24 cellular contexts compared by ENCODE assay signal in the genomic region with DNA sequence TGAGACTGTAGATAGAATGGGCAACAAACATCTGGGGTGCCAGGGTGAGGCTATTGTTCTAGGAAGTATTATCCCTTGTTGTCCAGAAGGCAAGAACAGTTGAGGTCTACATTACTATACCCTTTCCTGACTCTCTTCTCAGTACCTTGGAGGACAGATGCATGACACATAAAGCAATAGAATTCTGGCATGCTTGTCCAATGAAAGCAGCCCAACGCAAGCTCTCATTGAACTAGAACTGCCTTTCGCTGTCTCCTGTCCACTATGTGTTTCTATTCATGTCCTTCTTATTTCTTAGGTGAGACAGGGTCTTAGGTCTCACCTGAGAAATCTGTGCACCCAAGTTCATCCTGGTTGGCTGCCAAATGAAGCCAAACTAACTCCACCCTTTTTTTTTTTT.
A peak's percentile ranks its signal among the peaks of the same experiment; 100 is the strongest.
DNase-seq lines count a peak whose midpoint lies in the region; ATAC-seq and TF ChIP-seq lines count a peak whose summit lies in the region.
"Had no signal": no experiment of that assay in that cellular context is flagged by ENCODE, and none has a peak within 500 bp of the region (broad histone marks: within the 10 kb centered on the region; RNA-seq: fewer than 3 reads in every experiment).

No MANE protein-coding gene starts in this region.

- H3K27ac Mint-ChIP-seq in MCF 10A (ENCODE audit: low read depth, unreplicated experiment) (peak overlapping the region; percentile 85), T-cell (peak overlapping the region; percentile 84 to 95)
- H3K27ac Mint-ChIP-seq in dendritic cell treated with granulocyte-macrophage colony-stimulating factor and Interleukin-4, amounts not matched to agents 40 ng/mL and 50 ng/mL, for 4 days, result peak overlapping the region; percentile 20
- H3K27ac Mint-ChIP-seq in stimulated activated memory B cell treated with anti-CD40 and anti-IgM and Interleukin-4, amounts not matched to agents 10 μg/mL and 1 μg/mL and 100 μg/mL, for 72 hours, result peak overlapping the region; percentile 79

- no peak for TF ChIP-seq POLR2A in breast epithelium (IDR thresholded peaks at IDR 0.05)

- BruUV-seq in MCF 10A (replicated peaks; lab: Mats Ljungman, UMichigan), result no TSS peak

- DNase-seq in MCF 10A (ENCODE audit: unreplicated experiment) (peak; percentile 18), breast epithelium (ENCODE audit: low spot score in 2 of 2) (no peak), T-cell (no peak), NCI-H2171 treated with DMSO at 0.1 percent for 48 hours (lab: John Stamatoyannopoulos, UW) (no peak), Right ventricle myocardium superior (no peak)
- DNase-seq: activated effector memory CD4-positive, alpha-beta T cell treated with anti-CD3 and anti-CD28 coated beads, Interleukin-2, amount 50 U/mL, for 16 hours; Caco-2; DMS79 treated with DMSO at 0.1 percent for 48 hours; HCEC 1CT; heart left ventricle; left ventricle myocardium superior; NCI-H1436; NCI-H2107; NCI-H510A; Peyer's patch; SJCRH30; stimulated activated CD4-positive, alpha-beta T cell treated with anti-CD3 and anti-CD28 coated beads, Interleukin-2, amount 100 ng/mL, for 24 hours had no signal

- H3K4me1 ChIP-seq in breast epithelium, result no peaks in the 10 kb centered on the region
- H3K4me1 ChIP-seq: SJCRH30 had no signal

- no peaks in the 10 kb centered on the region for H3K9me3 ChIP-seq in breast epithelium
- H3K9me3 ChIP-seq: Caco-2, heart left ventricle, Peyer's patch, SJCRH30, thoracic aorta had no signal

- no peak overlapping the region for H3K4me3 Mint-ChIP-seq in MCF 10A (ENCODE audit: unreplicated experiment)
- peak overlapping the region; percentile 44 to 60 (median 57) for H3K4me3 Mint-ChIP-seq in T-cell
- no peak overlapping the region for H3K4me3 Mint-ChIP-seq in dendritic cell treated with granulocyte-macrophage colony-stimulating factor and Interleukin-4, amounts not matched to agents 40 ng/mL and 50 ng/mL, for 4 days
- H3K4me3 Mint-ChIP-seq in stimulated activated memory B cell treated with anti-CD40 and anti-IgM and Interleukin-4, amounts not matched to agents 10 μg/mL and 1 μg/mL and 100 μg/mL, for 72 hours, result no peak overlapping the region
- H3K4me3 Mint-ChIP-seq: stimulated activated effector memory CD8-positive, alpha-beta T cell treated with anti-CD3 and anti-CD28 coated beads, Interleukin-12 subunit alpha, Interleukin-12 subunit beta, amount 100 ng/mL, for 72 hours had no signal

- TF ChIP-seq CTCF in MCF 10A (IDR thresholded peaks at IDR 0.05; ENCODE audit: unreplicated experiment), result no peak
- no peak for TF ChIP-seq CTCF in breast epithelium (IDR thresholded peaks at IDR 0.05)

- H3K9me3 Mint-ChIP-seq in MCF 10A (ENCODE audit: unreplicated experiment), result no peaks in the 10 kb centered on the region
- H3K9me3 Mint-ChIP-seq in T-cell, result no peaks in the 10 kb centered on the region
- no peaks in the 10 kb centered on the region for H3K9me3 Mint-ChIP-seq in dendritic cell treated with granulocyte-macrophage colony-stimulating factor and Interleukin-4, amounts not matched to agents 40 ng/mL and 50 ng/mL, for 4 days
- no peaks in the 10 kb centered on the region for H3K9me3 Mint-ChIP-seq in stimulated activated memory B cell treated with anti-CD40 and anti-IgM and Interleukin-4, amounts not matched to agents 10 μg/mL and 1 μg/mL and 100 μg/mL, for 72 hours
- H3K9me3 Mint-ChIP-seq: stimulated activated effector memory CD8-positive, alpha-beta T cell treated with anti-CD3 and anti-CD28 coated beads, Interleukin-12 subunit alpha, Interleukin-12 subunit beta, amount 100 ng/mL, for 72 hours had no signal

- no peaks in the 10 kb centered on the region for H3K27me3 ChIP-seq in breast epithelium
- H3K27me3 ChIP-seq: heart left ventricle, Peyer's patch, SJCRH30 had no signal

- H3K36me3 ChIP-seq in breast epithelium, result peaks cover 6% of the 10 kb centered on the region

- H3K4me1 Mint-ChIP-seq in MCF 10A (ENCODE audit: insufficient read depth, unreplicated experiment) (peaks cover 32% of the 10 kb centered on the region), T-cell (peaks cover 95 to 98% (median 96%) of the 10 kb centered on the region in 3 donors)
- H3K4me1 Mint-ChIP-seq in dendritic cell treated with granulocyte-macrophage colony-stimulating factor and Interleukin-4, amounts not matched to agents 40 ng/mL and 50 ng/mL, for 4 days (ENCODE audit: low read depth), result peaks cover 65% of the 10 kb centered on the region
- H3K4me1 Mint-ChIP-seq in stimulated activated memory B cell treated with anti-CD40 and anti-IgM and Interleukin-4, amounts not matched to agents 10 μg/mL and 1 μg/mL and 100 μg/mL, for 72 hours, result peaks cover 72% of the 10 kb centered on the region

- CTCF ChIA-PET in MCF 10A (lab: Yijun Ruan, JAX), result no interaction called here
- CTCF ChIA-PET in T-cell (lab: Charles Lee), result interaction anchor here in 1 of 2 donors (0.7 kb wide), 1 partner anchor 19 kb away, joined by 4 read pairs; no protein-coding TSS in a partner anchor

- peaks cover 100% of the 10 kb centered on the region for H3K36me3 Mint-ChIP-seq in MCF 10A (ENCODE audit: insufficient read depth, unreplicated experiment)
- H3K36me3 Mint-ChIP-seq in T-cell, result peaks cover 87% of the 10 kb centered on the region
- peaks cover 99% of the 10 kb centered on the region for H3K36me3 Mint-ChIP-seq in dendritic cell treated with granulocyte-macrophage colony-stimulating factor and Interleukin-4, amounts not matched to agents 40 ng/mL and 50 ng/mL, for 4 days (ENCODE audit: low read depth)
- H3K36me3 Mint-ChIP-seq in stimulated activated memory B cell treated with anti-CD40 and anti-IgM and Interleukin-4, amounts not matched to agents 10 μg/mL and 1 μg/mL and 100 μg/mL, for 72 hours, result peaks cover 84% of the 10 kb centered on the region

- ATAC-seq in T-cell (replicated peaks in 1 of 4), result no peak
- ATAC-seq in stimulated activated memory B cell treated with anti-CD40 and anti-IgM and Interleukin-4, amounts not matched to agents 10 μg/mL and 1 μg/mL and 100 μg/mL, for 72 hours, result no peak
- no peak for ATAC-seq in Right ventricle myocardium superior (ENCODE audit: poor library complexity)
- ATAC-seq: heart left ventricle; K562; left ventricle myocardium superior; stimulated activated effector memory CD8-positive, alpha-beta T cell treated with anti-CD3 and anti-CD28 coated beads, Interleukin-12 subunit alpha, Interleukin-12 subunit beta, amount 100 ng/mL, for 72 hours had no signal

- H3K4me3 ChIP-seq in breast epithelium, result no peak overlapping the region
- H3K4me3 ChIP-seq: heart left ventricle, K562, Peyer's patch, SJCRH30, skin epidermis, thoracic aorta had no signal

- POLR2A ChIA-PET in MCF 10A (lab: Yijun Ruan, JAX) (no interaction called here), T-cell (lab: Charles Lee) (interaction anchor here in 1 of 2 donors (0.7 kb wide), 1 partner anchor 10 kb away, joined by 5 read pairs; no protein-coding TSS in a partner anchor)

- intact Hi-C loops in MCF 10A (cut with micrococcal nuclease) (no loop called here), breast epithelium (cut with DNase I; ENCODE audit: low total_unique reads) (no loop called here), Right ventricle myocardium superior (cut with DNase I) (no loop called here)
- intact Hi-C loops in dendritic cell treated with granulocyte-macrophage colony-stimulating factor and Interleukin-4, amounts not matched to agents 40 ng/mL and 50 ng/mL, for 4 days (cut with micrococcal nuclease), result no loop called here

- H3K27ac ChIP-seq in breast epithelium, result no peak overlapping the region
- H3K27ac ChIP-seq: SJCRH30, thoracic aorta, VCaP had no signal

- H3K27me3 Mint-ChIP-seq in MCF 10A (ENCODE audit: insufficient read depth, unreplicated experiment) (no peaks in the 10 kb centered on the region), T-cell (no peaks in the 10 kb centered on the region)
- no peaks in the 10 kb centered on the region for H3K27me3 Mint-ChIP-seq in dendritic cell treated with granulocyte-macrophage colony-stimulating factor and Interleukin-4, amounts not matched to agents 40 ng/mL and 50 ng/mL, for 4 days
- H3K27me3 Mint-ChIP-seq in stimulated activated memory B cell treated with anti-CD40 and anti-IgM and Interleukin-4, amounts not matched to agents 10 μg/mL and 1 μg/mL and 100 μg/mL, for 72 hours, result no peaks in the 10 kb centered on the region

Comparison
In these comparisons a context has a peak if more than half of its experiments do, and no peak if none do; other contexts are left out.
1. H3K27ac Mint-ChIP-seq: peak in every context shown above with its lines; median percentile 90 in T-cell; 85 in MCF 10A; 79 in stimulated activated memory B cell treated with anti-CD40 and anti-IgM and Interleukin-4, amounts not matched to agents 10 μg/mL and 1 μg/mL and 100 μg/mL, for 72 hours; 20 in dendritic cell treated with granulocyte-macrophage colony-stimulating factor and Interleukin-4, amounts not matched to agents 40 ng/mL and 50 ng/mL, for 4 days.
2. H3K4me3 Mint-ChIP-seq: peak in T-cell (3 of 3); none in MCF 10A (single experiment), dendritic cell treated with granulocyte-macrophage colony-stimulating factor and Interleukin-4, amounts not matched to agents 40 ng/mL and 50 ng/mL, for 4 days (single experiment) and stimulated activated memory B cell treated with anti-CD40 and anti-IgM and Interleukin-4, amounts not matched to agents 10 μg/mL and 1 μg/mL and 100 μg/mL, for 72 hours (single experiment).